In genomic region chr20:32743237-32744112, GRCh38 we compare ENCODE assay signal across 8 cellular contexts. TPM values are rescaled to one million over a fixed set of nuclear protein-coding genes. Genes with fewer than 3 reads are reported as not detected.
DNase-seq lines count a peak whose midpoint lies in the region; ATAC-seq and TF ChIP-seq lines count a peak whose summit lies in the region.

TSS of gene COMMD7 (minus strand) at chr20:32743467. CDS start at chr20:32743391, 76 bp downstream.

- TF ChIP-seq RAD21 in Ishikawa (IDR thresholded peaks at IDR 0.05; ENCODE audit: low read depth), result no peak

- H3K9me3 ChIP-seq in adrenal gland (replicated peaks in 1 of 3), result no peaks in the 10 kb centered on the region

- H3K4me3 ChIP-seq in adrenal gland, result peak within 1 kb of the TSS; percentile 33 to 83 (median 78)

- no peaks in the 10 kb centered on the region for H3K36me3 Mint-ChIP-seq in T-cell

- no peaks in the 10 kb centered on the region for H3K9me3 Mint-ChIP-seq in T-cell

- peaks cover 30 to 39% (median 35%) of the 10 kb centered on the region in 3 donors for H3K4me1 Mint-ChIP-seq in T-cell

- H3K4me3 Mint-ChIP-seq in T-cell, result peak within 1 kb of the TSS; percentile 94 to 99 (median 98)

- POLR2A ChIA-PET in T-cell (lab: Charles Lee), result interaction anchor here in 1 of 2 donors (0.6 kb wide), 1 partner anchor 1762 kb away, joined by 5 read pairs; no protein-coding TSS in a partner anchor

- H3K27me3 ChIP-seq in adrenal gland, result no peaks in the 10 kb centered on the region

- intact Hi-C loops in adrenal gland (cut with DNase I), result no loop called here
- intact Hi-C loops in left ventricle myocardium superior (cut with micrococcal nuclease), result no loop called here

- TF ChIP-seq POLR2A in adrenal gland (IDR thresholded peaks at IDR 0.05), result peak; percentile 24 to 37

- no peaks in the 10 kb centered on the region for H3K27me3 Mint-ChIP-seq in T-cell

- H3K4me1 ChIP-seq in adrenal gland (replicated peaks in 1 of 2), result peaks cover 4 to 6% of the 10 kb centered on the region in 2 donors

- H3K36me3 ChIP-seq in adrenal gland (replicated peaks in 1 of 2), result no peaks in the 10 kb centered on the region

- peak; percentile 32 to 50 for DNase-seq in AML-193 (lab: John Stamatoyannopoulos, UW)
- DNase-seq in GM19238 (ENCODE audit: insufficient read length, low spot score), result peak; percentile 43
- DNase-seq in T-cell, result peak; percentile 38 to 72 (median 57)
- peak; percentile 53 to 77 (median 62) for DNase-seq in adrenal gland
- DNase-seq in left ventricle myocardium superior, result peak; percentile 80
- DNase-seq in pulmonary artery endothelial cell (ENCODE audit: low read depth, low spot score), result no peak
- no peak for DNase-seq in middle frontal gyrus (ENCODE audit: extremely low spot score, low spot score)

- 0 out of 2 replicates have a peak, but pooled peaks have one; percentile 18 for TF ChIP-seq EP300 in Ishikawa (IDR thresholded peaks at IDR 0.05; ENCODE audit: borderline replicate concordance)

- 0 to 5% (median 1%) methylated on average over 2 to 64 of the region's 64 CpGs for WGBS in adrenal gland, 4 donors

- peak within 1 kb of the TSS; percentile 97 to 99 for H3K27ac Mint-ChIP-seq in T-cell

- H3K27ac ChIP-seq in adrenal gland, result peak within 1 kb of the TSS in 4 of 5 donors; percentile 62 to 91 (median 85)

- no peak for TF ChIP-seq CTCF in adrenal gland (IDR thresholded peaks at IDR 0.05)

- CTCF ChIA-PET in T-cell (lab: Charles Lee), result interaction anchor here in 1 of 2 donors (0.8 to 1.8 kb wide), 3 partner anchors 19 to 70 kb away, joined by 3 to 8 read pairs (median 3); no protein-coding TSS in a partner anchor

- ATAC-seq in T-cell (replicated peaks in 1 of 4) (peak; percentile 81 to 87 (median 85)), left ventricle myocardium superior (peak; percentile 88)

TF ChIP-seq in Ishikawa, 13 proteins besides CTCF, POLR2A, EP300 and RAD21:
- TF ChIP-seq ZBTB7A (IDR thresholded peaks at IDR 0.05; ENCODE audit: low read depth) (peak; percentile 48; the same call in 1 of the 2 replicates), YY1 (IDR thresholded peaks at IDR 0.05; ENCODE audit: low read depth) (no peak), NFIC (IDR thresholded peaks at IDR 0.05) (no peak)

RNA-seq across cellular contexts. Expression of gene COMMD7, which starts in this region (rescaled TPM):
- total RNA-seq in T-cell (10 to 100 TPM; 35.5 to 48.1 (median 37.4) TPM), adrenal gland (10 to 100 TPM; 16.4 to 45.2 (median 35.8) TPM), left ventricle myocardium superior (48.4 TPM), pulmonary artery endothelial cell (35.1 and 54.5 TPM in 2 replicates)
- polyA plus RNA-seq in adrenal gland, result 10 to 100 TPM; 41.7 to 58.6 (median 47.6) TPM

Comparison
In these comparisons a context has a peak if more than half of its experiments do, and no peak if none do; other contexts are left out.
1. DNase-seq: peak in AML-193 (2 of 2), GM19238 (single experiment), T-cell (34 of 34), adrenal gland (7 of 7) and left ventricle myocardium superior (single experiment); none in pulmonary artery endothelial cell (single experiment) and middle frontal gyrus (single experiment).